11 cellular contexts compared by ENCODE assay signal in genomic region chr1:201708085-201708512, GRCh38.
DNase-seq lines count a peak whose midpoint lies in the region; ATAC-seq and TF ChIP-seq lines count a peak whose summit lies in the region.
"Had no signal": no experiment of that assay in that cellular context is flagged by ENCODE, and none has a peak within 500 bp of the region (broad histone marks: within the 10 kb centered on the region; RNA-seq: fewer than 3 reads in every experiment).

No MANE protein-coding gene starts in this region.

- H3K36me3 ChIP-seq in osteoblast (ENCODE audit: insufficient read depth, low read length) (peaks cover 11% of the 10 kb centered on the region), ascending aorta (no peaks in the 10 kb centered on the region)

- in situ Hi-C loops in astrocyte of the spinal cord (cut with HindIII; ENCODE audit: low sequenced_read_pairs) = no loop called here

- H3K9me3 ChIP-seq in osteoblast (ENCODE audit: low read depth, low read length) (no peaks in the 10 kb centered on the region), ascending aorta (no peaks in the 10 kb centered on the region)
- H3K9me3 ChIP-seq: testis had no signal

- no peak overlapping the region for H3K4me3 ChIP-seq in astrocyte of the spinal cord (ENCODE audit: low read depth, low read length)
- no peak overlapping the region for H3K4me3 ChIP-seq in osteoblast (ENCODE audit: insufficient read depth, low read length)
- no peak overlapping the region for H3K4me3 ChIP-seq in ascending aorta
- H3K4me3 ChIP-seq: testis had no signal

- TF ChIP-seq CTCF in astrocyte of the spinal cord (IDR thresholded peaks at IDR 0.05; ENCODE audit: low read depth, low read length) (no peak), osteoblast (IDR thresholded peaks at IDR 0.05; ENCODE audit: extremely low read depth, low read depth, low read length) (no peak), ascending aorta (IDR thresholded peaks at IDR 0.05) (no peak)

- H4K20me1 ChIP-seq in osteoblast (ENCODE audit: insufficient read depth, low read length) = peaks cover 34% of the 10 kb centered on the region

- H3K4me2 ChIP-seq in osteoblast (ENCODE audit: insufficient read depth, low read length) = no peak overlapping the region

- DNase-seq in GM03348 (ENCODE audit: low spot score) (peak; percentile 63), NCI-H1694 treated with DMSO at 0.1 percent for 48 hours (lab: John Stamatoyannopoulos, UW) (peak; percentile 79), astrocyte of the spinal cord (ENCODE audit: low read depth, low spot score) (peak; percentile 77), osteoblast (ENCODE audit: insufficient read length, low spot score, missing footprints) (no peak), ascending aorta (ENCODE audit: low spot score in 2 of 2) (no peak), NCI-H187 treated with DMSO at 0.1 percent for 48 hours (lab: John Stamatoyannopoulos, UW) (no peak)
- no peak for DNase-seq in activated effector memory CD4-positive, alpha-beta T cell treated with Interleukin-2 at 50 U/mL for 16 hours
- DNase-seq: foreskin keratinocyte, NCI-H774, testis had no signal

- no peak overlapping the region for H2AFZ ChIP-seq in osteoblast (ENCODE audit: low read length)

- peaks cover 93% of the 10 kb centered on the region for H3K79me2 ChIP-seq in osteoblast (ENCODE audit: insufficient read depth, low read length)

- H3K27ac ChIP-seq in osteoblast (ENCODE audit: low read depth, low read length) = peak overlapping the region; percentile 61
- H3K27ac ChIP-seq in ascending aorta = peak overlapping the region in 1 of 2 donors; percentile 39
- H3K27ac ChIP-seq: foreskin keratinocyte, testis had no signal

- peaks cover 84% of the 10 kb centered on the region for H3K4me1 ChIP-seq in osteoblast (ENCODE audit: insufficient read depth, low read length)
- peaks cover 31 to 48% of the 10 kb centered on the region in 2 donors for H3K4me1 ChIP-seq in ascending aorta

- intact Hi-C loops in ascending aorta (cut with DNase I) = no loop called here

- no peak for ATAC-seq in activated CD4-positive, CD25-positive, alpha-beta regulatory T cell treated with anti-CD3 and anti-CD28 coated beads, Interleukin-2, amount 50 U/mL, for 24 hours
- ATAC-seq: foreskin keratinocyte had no signal

- H3K27me3 ChIP-seq in osteoblast (ENCODE audit: insufficient read depth, low read length) = no peaks in the 10 kb centered on the region
- no peaks in the 10 kb centered on the region for H3K27me3 ChIP-seq in ascending aorta
- H3K27me3 ChIP-seq: foreskin keratinocyte, testis had no signal

Comparison
In these comparisons a context has a peak if more than half of its experiments do, and no peak if none do; other contexts are left out.
1. DNase-seq: peak in GM03348 (single experiment), NCI-H1694 treated with DMSO at 0.1 percent for 48 hours (single experiment) and astrocyte of the spinal cord (single experiment); none in osteoblast (single experiment), ascending aorta (0 of 2), NCI-H187 treated with DMSO at 0.1 percent for 48 hours (single experiment) and activated effector memory CD4-positive, alpha-beta T cell treated with Interleukin-2 at 50 U/mL for 16 hours (single experiment).